8 cellular contexts compared by ENCODE assay signal in the genomic region with DNA sequence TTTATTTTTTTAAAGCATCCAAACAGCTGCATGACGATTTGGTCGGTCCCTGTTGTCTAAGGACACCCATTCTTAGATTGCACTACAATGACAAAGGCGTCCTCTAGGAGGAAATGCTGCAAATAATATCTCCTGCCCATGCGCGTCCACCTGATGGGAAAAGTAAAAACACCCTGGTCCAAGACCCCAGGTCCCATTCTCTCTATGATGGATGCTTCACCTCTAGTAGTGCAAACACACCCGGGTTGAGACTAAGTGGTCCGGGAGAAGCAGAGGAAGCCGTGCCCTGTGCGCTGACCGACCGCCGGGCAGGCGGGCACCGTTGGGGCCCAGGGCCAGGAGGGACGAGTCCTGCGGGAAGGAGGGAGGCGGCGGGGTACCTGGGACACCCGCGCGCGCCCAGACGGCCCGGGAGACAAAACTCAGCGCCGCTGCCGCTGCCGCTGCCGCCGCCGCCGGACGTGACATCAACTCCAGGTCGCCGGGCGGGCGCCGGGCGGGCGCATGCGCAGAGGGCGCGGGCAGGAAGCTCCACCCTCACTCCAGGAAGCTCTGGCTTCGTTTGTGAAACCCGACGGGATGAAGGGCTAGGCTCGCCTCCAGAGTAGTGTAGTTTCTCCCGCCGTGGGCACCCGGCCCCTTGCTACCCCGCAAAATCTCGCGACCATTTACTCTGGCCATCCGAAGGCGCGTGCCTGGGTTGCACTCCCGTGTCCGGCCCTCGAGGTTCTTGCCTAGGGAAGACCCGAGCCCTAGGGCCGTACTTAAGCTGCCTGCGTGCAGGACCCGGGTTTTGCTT. TPM values are rescaled to one million over a fixed set of nuclear protein-coding genes. Genes with fewer than 3 reads are reported as not detected.
A peak's percentile ranks its signal among the peaks of the same experiment; 100 is the strongest.
DNase-seq lines count a peak whose midpoint lies in the region; ATAC-seq and TF ChIP-seq lines count a peak whose summit lies in the region.

Gene TBC1D7 (minus strand): TSS at position 462 of the 799 bp plus-strand sequence. CDS start 1,639 bp downstream, outside the sequence.

- H3K27me3 ChIP-seq in PC-3 (ENCODE audit: low read length) (no peaks in the 10 kb centered on the region), esophagus (ENCODE audit: control insufficient read depth in 1 of 2, insufficient read depth in 2 of 2, low read length in 2 of 2) (no peaks in the 10 kb centered on the region), muscle layer of colon (ENCODE audit: control insufficient read depth in 1 of 2, insufficient read depth in 2 of 2, low read length in 2 of 2) (no peaks in the 10 kb centered on the region)

- H3K9me2 ChIP-seq in PC-3 (replicated peaks; ENCODE audit: low read length): no peaks in the 10 kb centered on the region

- peak within 1 kb of the TSS; percentile 93 for H3K4me2 ChIP-seq in PC-3 (ENCODE audit: low read length)

- no peaks in the 10 kb centered on the region for H3K27me3 Mint-ChIP-seq in activated T-cell treated with anti-CD3 and anti-CD28 coated beads, Interleukin-2, amount 50 U/mL, for 24 hours

- H3K79me2 ChIP-seq in PC-3 (ENCODE audit: low read length): peaks cover 14% of the 10 kb centered on the region

- H3K36me3 Mint-ChIP-seq in activated T-cell treated with anti-CD3 and anti-CD28 coated beads, Interleukin-2, amount 50 U/mL, for 24 hours (ENCODE audit: low read depth): peaks cover 44% of the 10 kb centered on the region

- peaks cover 9% of the 10 kb centered on the region for H3F3A ChIP-seq in PC-3 (ENCODE audit: low read length, unreplicated experiment)

- H3K36me3 ChIP-seq in PC-3 (ENCODE audit: low read depth, low read length) (no peaks in the 10 kb centered on the region; the same call in 1 of the 2 replicates), esophagus (ENCODE audit: control insufficient read depth in 2 of 2, insufficient read depth in 2 of 2, low read length in 1 of 2) (no peaks in the 10 kb centered on the region), muscle layer of colon (ENCODE audit: insufficient read depth, low read length) (peaks cover 9% of the 10 kb centered on the region)

- H4K20me1 ChIP-seq in PC-3 (ENCODE audit: low read length): no peaks in the 10 kb centered on the region

- POLR2A ChIA-PET in PC-3 (lab: Charles Lee; ENCODE audit: unreplicated experiment): interaction anchor here (0.6 to 1.1 kb wide), 6 partner anchors 18 to 619 kb away, joined by 3 to 9 read pairs (median 4); partner anchors contain the start of genes NOL7 and SIRT5

- H3K4me1 Mint-ChIP-seq in activated T-cell treated with anti-CD3 and anti-CD28 coated beads, Interleukin-2, amount 50 U/mL, for 24 hours (ENCODE audit: low read depth): peaks cover 32% of the 10 kb centered on the region

- DNase-seq in DMS53 (lab: John Stamatoyannopoulos, UW) (peak; percentile 96), PC-3 (peak; percentile 89)
- peak; percentile 80 for DNase-seq in Jurkat, Clone E6-1 (ENCODE audit: low read depth, low spot score)
- DNase-seq in activated T-cell treated with anti-CD3 and anti-CD28 coated beads, Interleukin-2, amount 50 U/mL, for 24 hours: peak; percentile 96
- peak; percentile 85 for DNase-seq in stimulated activated CD8-positive, alpha-beta memory T cell treated with anti-CD3 and anti-CD28 coated beads, Interleukin-7, amount 100 ng/mL, for 24 hours (ENCODE audit: low read depth)

- BruUV-seq in PC-3 (replicated peaks; lab: Mats Ljungman, UMichigan): TSS peak; percentile 61

- peak; percentile 25 for TF ChIP-seq CTCF in PC-3 (conservative IDR thresholded peaks at IDR 0.05; ENCODE audit: low read depth, low read length)

- H2AFZ ChIP-seq in PC-3 (ENCODE audit: low read length): peak within 1 kb of the TSS; percentile 76

- peak within 1 kb of the TSS; percentile 87 for H3K9ac ChIP-seq in PC-3 (ENCODE audit: low read length)
- H3K9ac ChIP-seq in muscle layer of colon (ENCODE audit: low read length): peak within 1 kb of the TSS; percentile 47

- ATAC-seq in GM21619 (IDR thresholded peaks at IDR 0.05; ENCODE audit: unreplicated experiment): peak; percentile 85
- peak; percentile 78 for ATAC-seq in PC-3

- 0% methylated on average over 36 to 63 of the region's 63 CpGs for WGBS in esophagus, 2 donors

- peak within 1 kb of the TSS; percentile 98 for H3K27ac Mint-ChIP-seq in activated T-cell treated with anti-CD3 and anti-CD28 coated beads, Interleukin-2, amount 50 U/mL, for 24 hours

- peak within 1 kb of the TSS; percentile 76 for H3K27ac ChIP-seq in PC-3 (ENCODE audit: low read length)
- H3K27ac ChIP-seq in esophagus (ENCODE audit: low read depth in 2 of 2, low read length in 1 of 2): peak within 1 kb of the TSS; percentile 98 to 100
- peak within 1 kb of the TSS; percentile 74 for H3K27ac ChIP-seq in muscle layer of colon (ENCODE audit: low read depth, low read length)

- H3K4me3 ChIP-seq in Jurkat, Clone E6-1 (ENCODE audit: low read length): peak within 1 kb of the TSS; percentile 93
- H3K4me3 ChIP-seq in PC-3 (ENCODE audit: low read length): peak within 1 kb of the TSS; percentile 90
- peak within 1 kb of the TSS; percentile 81 to 87 for H3K4me3 ChIP-seq in esophagus (ENCODE audit: low read depth in 1 of 2, low read length in 2 of 2)
- H3K4me3 ChIP-seq in muscle layer of colon (ENCODE audit: low read depth in 1 of 2, low read length in 2 of 2): peak within 1 kb of the TSS; percentile 72 to 86

- intact Hi-C loops in PC-3 (cut with micrococcal nuclease): loop anchor here (2.0 to 5.0 kb wide), 2 partner anchors 25 to 284 kb away; no protein-coding TSS in a partner anchor

- no peaks in the 10 kb centered on the region for H3K9me3 ChIP-seq in PC-3 (ENCODE audit: low read length)
- no peaks in the 10 kb centered on the region for H3K9me3 ChIP-seq in esophagus (ENCODE audit: control insufficient read depth in 2 of 2, insufficient read depth in 1 of 2, low read depth in 1 of 2, low read length in 1 of 2)
- H3K9me3 ChIP-seq in muscle layer of colon (ENCODE audit: low read length): no peaks in the 10 kb centered on the region

- H3K4me3 Mint-ChIP-seq in activated T-cell treated with anti-CD3 and anti-CD28 coated beads, Interleukin-2, amount 50 U/mL, for 24 hours: peak within 1 kb of the TSS; percentile 92

- H3K4me1 ChIP-seq in PC-3 (ENCODE audit: insufficient read depth, low read length) (peaks cover 30% of the 10 kb centered on the region), esophagus (ENCODE audit: control insufficient read depth in 2 of 2, insufficient read depth in 2 of 2, low read length in 1 of 2) (no peaks in the 10 kb centered on the region), muscle layer of colon (ENCODE audit: insufficient read depth, low read length) (peaks cover 16% of the 10 kb centered on the region)

- CTCF ChIA-PET in PC-3 (lab: Charles Lee): interaction anchor here (1.0 to 1.2 kb wide), 4 partner anchors 55 to 287 kb away, joined by 3 to 6 read pairs (median 4); partner anchors contain the start of genes NOL7 and SIRT5

- no peaks in the 10 kb centered on the region for H3K9me3 Mint-ChIP-seq in activated T-cell treated with anti-CD3 and anti-CD28 coated beads, Interleukin-2, amount 50 U/mL, for 24 hours

RNA-seq across cellular contexts. Expression of gene TBC1D7, which starts in this region (rescaled TPM):
- 86.6 TPM for polyA plus RNA-seq in Jurkat, Clone E6-1 (2012; ENCODE audit: insufficient read depth, insufficient read length)
- total RNA-seq in PC-3 (2014; rRNA removed): 16.9 and 18.5 TPM in 2 replicates
- polyA plus RNA-seq in esophagus: 10 to 100 TPM in 1 of 2 donors, 1 to 10 TPM in 1; 7.7 to 16.9 TPM

Comparison
In these comparisons a context has a peak if more than half of its experiments do, and no peak if none do; other contexts are left out.
1. Peak in every context shown above with its lines: DNase-seq, ATAC-seq, H3K4me3 ChIP-seq and H3K27ac ChIP-seq.